In genomic region chr9:125626187-125626586, GRCh38 we compare ENCODE assay signal across 1 cellular context.
TF ChIP-seq lines count a peak whose summit lies in the region.

No MANE protein-coding gene starts in this region.

TF ChIP-seq in GM23338, 12 proteins besides CTCF, POLR2A, EP300 and RAD21 (continued from another document):
- TF ChIP-seq, protein P1, sequence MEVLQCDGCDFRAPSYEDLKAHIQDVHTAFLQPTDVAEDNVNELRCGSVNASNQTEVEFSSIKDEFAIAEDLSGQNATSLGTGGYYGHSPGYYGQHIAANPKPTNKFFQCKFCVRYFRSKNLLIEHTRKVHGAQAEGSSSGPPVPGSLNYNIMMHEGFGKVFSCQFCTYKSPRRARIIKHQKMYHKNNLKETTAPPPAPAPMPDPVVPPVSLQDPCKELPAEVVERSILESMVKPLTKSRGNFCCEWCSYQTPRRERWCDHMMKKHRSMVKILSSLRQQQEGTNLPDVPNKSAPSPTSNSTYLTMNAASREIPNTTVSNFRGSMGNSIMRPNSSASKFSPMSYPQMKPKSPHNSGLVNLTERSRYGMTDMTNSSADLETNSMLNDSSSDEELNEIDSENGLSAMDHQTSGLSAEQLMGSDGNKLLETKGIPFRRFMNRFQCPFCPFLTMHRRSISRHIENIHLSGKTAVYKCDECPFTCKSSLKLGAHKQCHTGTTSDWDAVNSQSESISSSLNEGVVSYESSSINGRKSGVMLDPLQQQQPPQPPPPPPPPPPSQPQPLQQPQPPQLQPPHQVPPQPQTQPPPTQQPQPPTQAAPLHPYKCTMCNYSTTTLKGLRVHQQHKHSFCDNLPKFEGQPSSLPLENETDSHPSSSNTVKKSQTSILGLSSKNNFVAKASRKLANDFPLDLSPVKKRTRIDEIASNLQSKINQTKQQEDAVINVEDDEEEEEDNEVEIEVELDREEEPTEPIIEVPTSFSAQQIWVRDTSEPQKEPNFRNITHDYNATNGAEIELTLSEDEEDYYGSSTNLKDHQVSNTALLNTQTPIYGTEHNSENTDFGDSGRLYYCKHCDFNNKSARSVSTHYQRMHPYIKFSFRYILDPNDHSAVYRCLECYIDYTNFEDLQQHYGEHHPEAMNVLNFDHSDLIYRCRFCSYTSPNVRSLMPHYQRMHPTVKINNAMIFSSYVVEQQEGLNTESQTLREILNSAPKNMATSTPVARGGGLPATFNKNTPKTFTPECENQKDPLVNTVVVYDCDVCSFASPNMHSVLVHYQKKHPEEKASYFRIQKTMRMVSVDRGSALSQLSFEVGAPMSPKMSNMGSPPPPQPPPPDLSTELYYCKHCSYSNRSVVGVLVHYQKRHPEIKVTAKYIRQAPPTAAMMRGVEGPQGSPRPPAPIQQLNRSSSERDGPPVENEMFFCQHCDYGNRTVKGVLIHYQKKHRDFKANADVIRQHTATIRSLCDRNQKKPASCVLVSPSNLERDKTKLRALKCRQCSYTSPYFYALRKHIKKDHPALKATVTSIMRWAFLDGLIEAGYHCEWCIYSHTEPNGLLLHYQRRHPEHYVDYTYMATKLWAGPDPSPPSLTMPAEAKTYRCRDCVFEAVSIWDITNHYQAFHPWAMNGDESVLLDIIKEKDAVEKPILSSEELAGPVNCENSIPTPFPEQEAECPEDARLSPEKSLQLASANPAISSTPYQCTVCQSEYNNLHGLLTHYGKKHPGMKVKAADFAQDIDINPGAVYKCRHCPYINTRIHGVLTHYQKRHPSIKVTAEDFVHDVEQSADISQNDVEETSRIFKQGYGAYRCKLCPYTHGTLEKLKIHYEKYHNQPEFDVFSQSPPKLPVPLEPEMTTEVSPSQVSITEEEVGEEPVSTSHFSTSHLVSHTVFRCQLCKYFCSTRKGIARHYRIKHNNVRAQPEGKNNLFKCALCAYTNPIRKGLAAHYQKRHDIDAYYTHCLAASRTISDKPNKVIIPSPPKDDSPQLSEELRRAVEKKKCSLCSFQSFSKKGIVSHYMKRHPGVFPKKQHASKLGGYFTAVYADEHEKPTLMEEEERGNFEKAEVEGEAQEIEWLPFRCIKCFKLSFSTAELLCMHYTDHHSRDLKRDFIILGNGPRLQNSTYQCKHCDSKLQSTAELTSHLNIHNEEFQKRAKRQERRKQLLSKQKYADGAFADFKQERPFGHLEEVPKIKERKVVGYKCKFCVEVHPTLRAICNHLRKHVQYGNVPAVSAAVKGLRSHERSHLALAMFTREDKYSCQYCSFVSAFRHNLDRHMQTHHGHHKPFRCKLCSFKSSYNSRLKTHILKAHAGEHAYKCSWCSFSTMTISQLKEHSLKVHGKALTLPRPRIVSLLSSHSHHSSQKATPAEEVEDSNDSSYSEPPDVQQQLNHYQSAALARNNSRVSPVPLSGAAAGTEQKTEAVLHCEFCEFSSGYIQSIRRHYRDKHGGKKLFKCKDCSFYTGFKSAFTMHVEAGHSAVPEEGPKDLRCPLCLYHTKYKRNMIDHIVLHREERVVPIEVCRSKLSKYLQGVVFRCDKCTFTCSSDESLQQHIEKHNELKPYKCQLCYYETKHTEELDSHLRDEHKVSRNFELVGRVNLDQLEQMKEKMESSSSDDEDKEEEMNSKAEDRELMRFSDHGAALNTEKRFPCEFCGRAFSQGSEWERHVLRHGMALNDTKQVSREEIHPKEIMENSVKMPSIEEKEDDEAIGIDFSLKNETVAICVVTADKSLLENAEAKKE (CRISPR knock-in tag; IDR thresholded peaks at IDR 0.05): no peak
- no peak for TF ChIP-seq EZH2phosphoT487 (IDR thresholded peaks at IDR 0.05; ENCODE audit: unreplicated experiment)
- TF ChIP-seq STAT1 (IDR thresholded peaks at IDR 0.05; ENCODE audit: unreplicated experiment): no peak
